ENCODE assay signal across 9 cellular contexts in genomic region chr20:58390659-58391035, GRCh38. TPM values are rescaled to one million over a fixed set of nuclear protein-coding genes. Genes with fewer than 3 reads are reported as not detected.
DNase-seq lines count a peak whose midpoint lies in the region; ATAC-seq, FAIRE-seq and TF ChIP-seq lines count a peak whose summit lies in the region.
"Had no signal": no experiment of that assay in that cellular context is flagged by ENCODE, and none has a peak within 500 bp of the region (broad histone marks: within the 10 kb centered on the region; RNA-seq: fewer than 3 reads in every experiment).

No MANE protein-coding gene starts in this region.

- TF ChIP-seq POLR2A in esophagus squamous epithelium (IDR thresholded peaks at IDR 0.05) (no peak), uterus (IDR thresholded peaks at IDR 0.05) (no peak)

- TF ChIP-seq CTCF in DND-41 (IDR thresholded peaks at IDR 0.05; ENCODE audit: borderline replicate concordance, extremely low read depth, low read length, poor library complexity, severe bottlenecking) (no peak), Loucy (conservative IDR thresholded peaks at IDR 0.05; ENCODE audit: low read length) (no peak), osteocyte (IDR thresholded peaks at IDR 0.05) (no peak), esophagus squamous epithelium (IDR thresholded peaks at IDR 0.05) (no peak), uterus (IDR thresholded peaks at IDR 0.05) (no peak)

- H3K27me3 ChIP-seq in DND-41 (ENCODE audit: insufficient read depth, low read length, poor library complexity) (no peaks in the 10 kb centered on the region), Loucy (ENCODE audit: insufficient read depth, low read length, poor library complexity, severe bottlenecking) (peaks cover 7% of the 10 kb centered on the region), duodenal mucosa (ENCODE audit: control insufficient read depth in 1 of 2, insufficient read depth in 2 of 2, low read length in 2 of 2) (no peaks in the 10 kb centered on the region), esophagus squamous epithelium (no peaks in the 10 kb centered on the region), uterus (no peaks in the 10 kb centered on the region)
- H3K27me3 ChIP-seq: sigmoid colon, thyroid gland had no signal

- H3K4me3 ChIP-seq in DND-41 (ENCODE audit: low read depth in 1 of 2, low read length in 2 of 2) = peak overlapping the region; percentile 61 to 83; a peak in 3 of 4 replicates
- H3K4me3 ChIP-seq in Loucy (ENCODE audit: low read length, poor library complexity, severe bottlenecking) = peak overlapping the region; percentile 94
- peak overlapping the region; percentile 89 to 98 for H3K4me3 ChIP-seq in duodenal mucosa (ENCODE audit: low read depth in 1 of 2, low read length in 2 of 2)
- peak overlapping the region in 1 of 4 donors; percentile 81 for H3K4me3 ChIP-seq in esophagus squamous epithelium
- H3K4me3 ChIP-seq in uterus = no peak overlapping the region

- H3K36me3 ChIP-seq in DND-41 (ENCODE audit: insufficient read depth, low read length) = peaks cover 39% of the 10 kb centered on the region
- no peaks in the 10 kb centered on the region for H3K36me3 ChIP-seq in Loucy (ENCODE audit: insufficient read depth, low read length)
- peaks cover 0 to 3% of the 10 kb centered on the region in 2 donors for H3K36me3 ChIP-seq in duodenal mucosa (ENCODE audit: control insufficient read depth in 1 of 2, insufficient read depth in 2 of 2, low read length in 2 of 2)
- H3K36me3 ChIP-seq in esophagus squamous epithelium = peaks cover 0 to 17% (median 0%) of the 10 kb centered on the region in 3 donors
- H3K36me3 ChIP-seq in uterus = no peaks in the 10 kb centered on the region
- H3K36me3 ChIP-seq: sigmoid colon, thyroid gland had no signal

- no peaks in the 10 kb centered on the region for H3K9me2 ChIP-seq in Loucy (replicated peaks; ENCODE audit: low read depth, low read length)

- peaks cover 65% of the 10 kb centered on the region for H3K79me2 ChIP-seq in DND-41 (ENCODE audit: insufficient read depth, low read length)
- H3K79me2 ChIP-seq in Loucy (ENCODE audit: insufficient read depth, low read length) = peaks cover 65% of the 10 kb centered on the region

- intact Hi-C loops in esophagus squamous epithelium (cut with DNase I) (no loop called here), uterus (cut with DNase I; ENCODE audit: low total_unique reads) (no loop called here)

- H4K20me1 ChIP-seq in DND-41 (ENCODE audit: insufficient read depth, low read length) = peaks cover 58% of the 10 kb centered on the region
- peaks cover 61% of the 10 kb centered on the region for H4K20me1 ChIP-seq in Loucy (ENCODE audit: insufficient read depth, low read length, poor library complexity, severe bottlenecking)

- H3K4me1 Mint-ChIP-seq in osteocyte (ENCODE audit: unreplicated experiment) = peaks cover 42% of the 10 kb centered on the region

- peaks cover 4% of the 10 kb centered on the region for H3K9me3 Mint-ChIP-seq in osteocyte (ENCODE audit: unreplicated experiment)

- H3K4me1 ChIP-seq in DND-41 (ENCODE audit: insufficient read depth, low read length) (peaks cover 43% of the 10 kb centered on the region), Loucy (ENCODE audit: insufficient read depth, low read length, poor library complexity, severe bottlenecking) (peaks cover 62% of the 10 kb centered on the region), duodenal mucosa (ENCODE audit: control insufficient read depth in 1 of 2, insufficient read depth in 2 of 2, low read length in 2 of 2) (peaks cover 39 to 48% of the 10 kb centered on the region in 2 donors), esophagus squamous epithelium (peaks cover 14 to 49% (median 20%) of the 10 kb centered on the region in 3 donors), uterus (no peaks in the 10 kb centered on the region)

- H3K36me3 Mint-ChIP-seq in osteocyte (ENCODE audit: unreplicated experiment) = peaks cover 3% of the 10 kb centered on the region

- H3F3A ChIP-seq in Loucy (ENCODE audit: low read depth) = no peaks in the 10 kb centered on the region

- H3K9ac ChIP-seq in DND-41 (ENCODE audit: low read depth, low read length) (peak overlapping the region; percentile 97), Loucy (ENCODE audit: low read depth, low read length, poor library complexity, severe bottlenecking) (peak overlapping the region; percentile 96), duodenal mucosa (ENCODE audit: low read depth in 1 of 2, low read length in 2 of 2) (no peak overlapping the region)

- peaks cover 3% of the 10 kb centered on the region for H3K9me3 ChIP-seq in DND-41 (ENCODE audit: insufficient read depth, low read length, severe bottlenecking)
- H3K9me3 ChIP-seq in Loucy (ENCODE audit: insufficient read depth, low read depth, low read length) = no peaks in the 10 kb centered on the region
- no peaks in the 10 kb centered on the region for H3K9me3 ChIP-seq in duodenal mucosa (ENCODE audit: control insufficient read depth in 1 of 2, low read length in 2 of 2)
- H3K9me3 ChIP-seq in esophagus squamous epithelium = no peaks in the 10 kb centered on the region
- no peaks in the 10 kb centered on the region for H3K9me3 ChIP-seq in uterus
- H3K9me3 ChIP-seq: sigmoid colon, thyroid gland had no signal

- no peaks in the 10 kb centered on the region for H3K27me3 Mint-ChIP-seq in osteocyte (ENCODE audit: unreplicated experiment)

- H3K4me2 ChIP-seq in DND-41 (ENCODE audit: insufficient read depth, low read length) (peak overlapping the region; percentile 87), Loucy (ENCODE audit: low read depth, low read length, poor library complexity, severe bottlenecking) (peak overlapping the region; percentile 96)

- no peak for FAIRE-seq in RCC 7860 (lab: Jason Lieb, UNC)

- ATAC-seq in DND-41 (ENCODE audit: insufficient read depth, low read depth) = no peak

- 92 to 95% methylated on average over 8 of the region's 8 CpGs for WGBS in esophagus squamous epithelium, 2 donors

- H2AFZ ChIP-seq in DND-41 (ENCODE audit: low read depth, low read length) (no peak overlapping the region), Loucy (ENCODE audit: low read length) (no peak overlapping the region)

- DNase-seq in DND-41 (no peak), osteocyte (ENCODE audit: extremely low spot score, unreplicated experiment) (no peak), esophagus squamous epithelium (lab: John Stamatoyannopoulos, UW) (no peak), RCC 7860 (ENCODE audit: low spot score) (no peak), uterus (no peak)
- DNase-seq: sigmoid colon, thyroid gland had no signal

- H3K27ac Mint-ChIP-seq in osteocyte (ENCODE audit: unreplicated experiment) = peak overlapping the region; percentile 93

- H3K27ac ChIP-seq in DND-41 (ENCODE audit: low read length) (peak overlapping the region; percentile 49; the same call in 1 of the 2 replicates), duodenal mucosa (ENCODE audit: low read depth, low read length) (no peak overlapping the region), esophagus squamous epithelium (no peak overlapping the region), uterus (no peak overlapping the region)

- peak overlapping the region; percentile 88 for H3K4me3 Mint-ChIP-seq in osteocyte (ENCODE audit: unreplicated experiment)

RNA-seq across cellular contexts. Expression of gene VAPB, which starts 1.6 kb away (rescaled TPM):
- total RNA-seq in osteocyte (47.6 and 49.9 TPM in 2 replicates), esophagus squamous epithelium (10 to 100 TPM; 11.5 to 21.2 (median 16.6) TPM), uterus (10 to 100 TPM; 24.1 to 81.0 (median 48.4) TPM)

Comparison
In these comparisons a context has a peak if more than half of its experiments do, and no peak if none do; other contexts are left out.
1. H3K4me3 ChIP-seq: peak in DND-41 (2 of 2), Loucy (single experiment) and duodenal mucosa (2 of 2); none in uterus (0 of 2).
2. H3K9ac ChIP-seq: peak in DND-41 (single experiment) and Loucy (single experiment); none in duodenal mucosa (0 of 2).